ENCODE assay signal across 13 cellular contexts in the genomic region with DNA sequence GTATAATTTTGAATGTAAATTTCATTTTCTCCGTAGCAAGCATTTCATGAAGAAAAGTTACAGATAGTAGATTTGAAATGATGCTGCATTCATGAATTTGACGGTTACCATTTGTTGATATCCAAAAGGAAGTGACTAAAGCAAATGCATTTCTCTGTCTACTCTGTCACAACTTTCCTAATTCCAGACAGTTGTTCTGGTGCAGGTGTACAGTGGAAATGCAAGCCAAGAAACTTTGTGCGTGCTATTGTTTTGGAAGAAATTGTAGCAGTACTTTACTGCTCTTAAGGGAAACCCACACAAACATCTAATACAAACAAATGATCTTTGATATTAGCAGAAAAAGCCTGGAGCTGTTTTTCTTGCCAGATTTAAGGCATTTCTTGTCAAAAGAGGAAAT. TPM values are rescaled to one million over a fixed set of nuclear protein-coding genes. Genes with fewer than 3 reads are reported as not detected.
"Had no signal": no experiment of that assay in that cellular context is flagged by ENCODE, and none has a peak within 500 bp of the region (broad histone marks: within the 10 kb centered on the region; RNA-seq: fewer than 3 reads in every experiment).

No MANE protein-coding gene starts in this region.

- DNase-seq: activated CD4-positive, alpha-beta T cell treated with anti-CD3 and anti-CD28 coated beads, Interleukin-2, amount 10 ng/mL, durations not matched to agents 24 days and 14 days; activated CD8-positive, alpha-beta memory T cell treated with anti-CD3 and anti-CD28 coated beads for 24 hours; activated naive CD4-positive, alpha-beta T cell treated with anti-CD3 and anti-CD28 coated beads for 36 hours; activated T-cell treated with anti-CD3 and anti-CD28 coated beads for 4 hours; gastrocnemius medialis; sigmoid colon; stimulated activated CD4-positive, alpha-beta T cell treated with anti-CD3 and anti-CD28 coated beads, Interleukin-12 subunit alpha, Interleukin-12 subunit beta, amount 100 ng/mL, for 4 hours; T-helper 9 cell; testis had no signal

- H3K4me3 Mint-ChIP-seq: activated CD4-positive, alpha-beta T cell treated with anti-CD3 and anti-CD28 coated beads, Interleukin-2, amount 10 ng/mL, durations not matched to agents 24 days and 14 days; activated naive CD4-positive, alpha-beta T cell treated with anti-CD3 and anti-CD28 coated beads for 36 hours; activated T-helper 17 cell treated with anti-CD3 and anti-CD28 coated beads, Interleukin-2, amount 50 U/mL, for 72 hours; stimulated activated naive CD8-positive, alpha-beta T cell treated with anti-CD3 and anti-CD28 coated beads, Interleukin-15, Interleukin-2, amounts not matched to agents 100 ng/mL and 50 ng/mL, for 24 hours had no signal

- H3K27ac ChIP-seq: gastrocnemius medialis, testis had no signal

- H3K9me3 Mint-ChIP-seq: activated CD4-positive, alpha-beta T cell treated with anti-CD3 and anti-CD28 coated beads, Interleukin-2, amount 10 ng/mL, durations not matched to agents 24 days and 14 days; activated naive CD4-positive, alpha-beta T cell treated with anti-CD3 and anti-CD28 coated beads for 36 hours; activated T-helper 17 cell treated with anti-CD3 and anti-CD28 coated beads, Interleukin-2, amount 50 U/mL, for 72 hours had no signal

- H3K9me3 ChIP-seq: gastrocnemius medialis, sigmoid colon, testis had no signal

- ATAC-seq: activated T-helper 17 cell treated with anti-CD3 and anti-CD28 coated beads, Interleukin-2, amount 50 U/mL, for 72 hours; gastrocnemius medialis had no signal

- H3K27me3 ChIP-seq: testis had no signal

- H3K4me1 Mint-ChIP-seq: activated T-helper 17 cell treated with anti-CD3 and anti-CD28 coated beads, Interleukin-2, amount 50 U/mL, for 72 hours had no signal

- H3K36me3 ChIP-seq: gastrocnemius medialis, sigmoid colon had no signal

- H3K27ac Mint-ChIP-seq: activated CD4-positive, alpha-beta T cell treated with anti-CD3 and anti-CD28 coated beads, Interleukin-2, amount 10 ng/mL, durations not matched to agents 24 days and 14 days; activated naive CD4-positive, alpha-beta T cell treated with anti-CD3 and anti-CD28 coated beads for 36 hours; activated T-helper 17 cell treated with anti-CD3 and anti-CD28 coated beads, Interleukin-2, amount 50 U/mL, for 72 hours; stimulated activated naive CD8-positive, alpha-beta T cell treated with anti-CD3 and anti-CD28 coated beads, Interleukin-15, Interleukin-2, amounts not matched to agents 100 ng/mL and 50 ng/mL, for 24 hours had no signal

- FAIRE-seq: colon had no signal

RNA-seq across cellular contexts. Expression of a gene that starts 1.9 kb away (rescaled TPM):
- total RNA-seq: activated CD4-positive, alpha-beta T cell treated with anti-CD3 and anti-CD28 coated beads, Interleukin-2, amount 10 ng/mL, durations not matched to agents 24 days and 14 days; activated naive CD4-positive, alpha-beta T cell treated with anti-CD3 and anti-CD28 coated beads for 36 hours; activated T-helper 17 cell treated with anti-CD3 and anti-CD28 coated beads, Interleukin-2, amount 50 U/mL, for 72 hours; myocyte had no signal
